Comparison of ENCODE assay signal across 10 cellular contexts in genomic region chr14:95143813-95144620, GRCh38. TPM values are rescaled to one million over a fixed set of nuclear protein-coding genes. Genes with fewer than 3 reads are reported as not detected.
DNase-seq lines count a peak whose midpoint lies in the region; ATAC-seq and TF ChIP-seq lines count a peak whose summit lies in the region.
"Had no signal": no experiment of that assay in that cellular context is flagged by ENCODE, and none has a peak within 500 bp of the region (broad histone marks: within the 10 kb centered on the region; RNA-seq: fewer than 3 reads in every experiment).

No MANE protein-coding gene starts in this region.

- H4K20me1 ChIP-seq in OCI-LY7 (ENCODE audit: insufficient read depth, low read length): peaks cover 8% of the 10 kb centered on the region; the same call in 1 of the 2 replicates

- peak overlapping the region; percentile 40 for H3K4me2 ChIP-seq in OCI-LY7 (ENCODE audit: low read length)

- no peak for TF ChIP-seq CTCF in OCI-LY7 (conservative IDR thresholded peaks at IDR 0.05; ENCODE audit: low read length)

- POLR2A ChIA-PET in OCI-LY7 (lab: Charles Lee): interaction anchor here (0.7 to 1.8 kb wide), 2 partner anchors 12 to 330 kb away, joined by 3 to 7 read pairs; no protein-coding TSS in a partner anchor

- peaks cover 100% of the 10 kb centered on the region for H3K79me2 ChIP-seq in OCI-LY7 (ENCODE audit: insufficient read depth, low read depth, low read length)

- no peak overlapping the region for H2AFZ ChIP-seq in OCI-LY7 (ENCODE audit: low read length)

- no TSS peak for BruUV-seq in OCI-LY7 (replicated peaks; lab: Mats Ljungman, UMichigan)

- H3K36me3 ChIP-seq in OCI-LY7 (ENCODE audit: insufficient read depth, low read length): peaks cover 44% of the 10 kb centered on the region
- H3K36me3 ChIP-seq: adrenal gland had no signal

- no peaks in the 10 kb centered on the region for H3K9me2 ChIP-seq in OCI-LY7 (ENCODE audit: insufficient read depth, low read length)

- peak overlapping the region; percentile 12 for H3K4me3 ChIP-seq in OCI-LY7 (ENCODE audit: low read depth, low read length, poor library complexity, severe bottlenecking)

- DNase-seq in OCI-LY7 (ENCODE audit: low spot score): peak; percentile 38
- DNase-seq in iris pigment epithelial cell (ENCODE audit: low read depth): peak; percentile 45
- DNase-seq in superior temporal gyrus (ENCODE audit: extremely low spot score): peak; percentile 55
- no peak for DNase-seq in activated CD4-positive, CD25-positive, alpha-beta regulatory T cell treated with anti-CD3 and anti-CD28 coated beads, Interleukin-2, amount 50 U/mL, for 72 hours
- DNase-seq: adrenal gland, NCI-H2081 had no signal

- ATAC-seq in HG02870 (IDR thresholded peaks at IDR 0.05; ENCODE audit: unreplicated experiment): peak; percentile 38
- ATAC-seq in GM19455 (IDR thresholded peaks at IDR 0.05; ENCODE audit: unreplicated experiment): no peak
- no peak for ATAC-seq in HG03378 (IDR thresholded peaks at IDR 0.05; ENCODE audit: unreplicated experiment)
- ATAC-seq in HG02970 (IDR thresholded peaks at IDR 0.05; ENCODE audit: low FRiP score, unreplicated experiment): no peak

- H3K4me1 ChIP-seq in OCI-LY7 (ENCODE audit: insufficient read depth, low read length, poor library complexity, severe bottlenecking): peaks cover 56% of the 10 kb centered on the region

- peaks cover 27% of the 10 kb centered on the region for H3K9me3 ChIP-seq in OCI-LY7 (ENCODE audit: low read length)
- H3K9me3 ChIP-seq: adrenal gland had no signal

- intact Hi-C loops in OCI-LY7 (cut with micrococcal nuclease; ENCODE audit: unreplicated experiment): loop anchor here (1.0 kb wide), 1 partner anchor 13 kb away; the partner anchor contains the start of gene DICER1

- CTCF ChIA-PET in OCI-LY7 (lab: Charles Lee; ENCODE audit: unreplicated experiment): no interaction called here

- H3K27ac ChIP-seq in OCI-LY7 (ENCODE audit: low read depth, low read length, poor library complexity, severe bottlenecking): peak overlapping the region; percentile 18

RNA-seq across cellular contexts. Expression of gene DICER1, which starts 13.3 kb away (rescaled TPM):
- total RNA-seq in OCI-LY7 (2014; rRNA removed; shearing (Covaris generic)): 60.3 and 84.9 TPM in 2 replicates
- total RNA-seq in OCI-LY7 (2022): 62.2 and 70.5 TPM in 2 replicates
